Comparison of ENCODE assay signal across 20 cellular contexts in the genomic region with DNA sequence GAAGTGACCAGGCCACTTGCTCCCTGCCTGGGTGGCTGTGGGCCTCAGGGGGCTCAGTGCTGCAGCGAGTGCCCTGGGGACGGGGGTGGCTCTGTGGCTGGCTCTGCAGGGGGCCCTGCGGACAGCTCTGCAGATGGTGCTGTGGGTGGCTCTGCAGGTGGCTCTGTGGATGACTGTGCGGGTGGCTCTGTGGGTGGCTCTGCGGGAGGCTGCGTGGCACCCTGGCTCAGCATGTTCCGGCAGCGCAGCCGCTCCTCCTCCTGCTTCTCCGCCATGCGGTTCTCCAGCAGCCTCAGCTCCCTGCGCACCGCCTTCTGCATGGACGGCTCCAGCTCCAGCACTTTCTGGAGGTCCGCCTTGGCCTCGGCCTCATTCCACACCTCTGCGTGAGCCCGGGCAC. TPM values are rescaled to one million over a fixed set of nuclear protein-coding genes. Genes with fewer than 3 reads are reported as not detected.
DNase-seq lines count a peak whose midpoint lies in the region; ATAC-seq and TF ChIP-seq lines count a peak whose summit lies in the region.
"Had no signal": no experiment of that assay in that cellular context is flagged by ENCODE, and none has a peak within 500 bp of the region (broad histone marks: within the 10 kb centered on the region; RNA-seq: fewer than 3 reads in every experiment).

No MANE protein-coding gene starts in this region.

- TF ChIP-seq CTCF in NB4 (IDR thresholded peaks at IDR 0.05; ENCODE audit: low read depth, low read length), result no peak

- no peak overlapping the region for H2BK120ac ChIP-seq in neuronal stem cell (ENCODE audit: low read depth, low read length)

- no peak for TF ChIP-seq POLR2A in NB4 (IDR thresholded peaks at IDR 0.05; ENCODE audit: extremely low read depth, insufficient read length)

- peak; percentile 56 for DNase-seq in activated effector memory CD4-positive, alpha-beta T cell treated with anti-CD3 and anti-CD28 coated beads, Interleukin-2, amount 50 U/mL, for 16 hours
- DNase-seq in activated effector memory CD4-positive, alpha-beta T cell treated with Interleukin-2 at 50 U/mL for 16 hours, result no peak
- DNase-seq in NB4 (ENCODE audit: low read depth) (peak; percentile 34), neuronal stem cell (ENCODE audit: low spot score) (no peak), iPS-NIHi11 (ENCODE audit: low spot score) (no peak)
- DNase-seq in stimulated activated naive CD8-positive, alpha-beta T cell treated with anti-CD3 and anti-CD28 coated beads, Interleukin-15, amount 100 ng/mL, for 72 hours, result no peak
- DNase-seq in activated CD4-positive, alpha-beta T cell treated with anti-CD3 and anti-CD28 coated beads, Interleukin-2, amount 50 U/mL, for 48 hours, result no peak
- DNase-seq: AML-193; CD4-positive, CD25-positive, alpha-beta regulatory T cell; CD8-positive, alpha-beta memory T cell; COR-L47; DMS 273 treated with DMSO at 0.1 percent for 48 hours; DMS53; DND-41; EL had no signal

- H3K9me3 ChIP-seq in neuronal stem cell (replicated peaks in 1 of 2; ENCODE audit: control insufficient read depth in 2 of 2, insufficient read depth in 1 of 2, low read depth in 1 of 2, low read length in 2 of 2), result no peaks in the 10 kb centered on the region
- H3K9me3 ChIP-seq: HAP-1 had no signal

- H3K27ac Mint-ChIP-seq in stimulated activated naive CD8-positive, alpha-beta T cell treated with anti-CD3 and anti-CD28 coated beads, Interleukin-15, amount 100 ng/mL, for 72 hours, result no peak overlapping the region
- H3K27ac Mint-ChIP-seq: CD4-positive, CD25-positive, alpha-beta regulatory T cell had no signal

- H3K23ac ChIP-seq in neuronal stem cell (ENCODE audit: low read depth, low read length, poor library complexity), result no peak overlapping the region

- H4K91ac ChIP-seq in neuronal stem cell (ENCODE audit: low read depth, low read length, poor library complexity), result peak overlapping the region; percentile 3

- H3K4me1 ChIP-seq in neuronal stem cell (ENCODE audit: control insufficient read depth in 2 of 2, insufficient read depth in 1 of 2, low read depth in 1 of 2, low read length in 2 of 2), result peaks cover 6 to 20% of the 10 kb centered on the region in 2 donors
- H3K4me1 ChIP-seq: A549, HAP-1 had no signal

- peaks cover 0 to 5% (median 0%) of the 10 kb centered on the region in 3 experiments for H3K27me3 ChIP-seq in neuronal stem cell (ENCODE audit: control insufficient read depth in 3 of 3, insufficient read depth in 3 of 3, low read depth in 1 of 3, low read length in 3 of 3)

- peak overlapping the region; percentile 91 for H2BK12ac ChIP-seq in neuronal stem cell (ENCODE audit: low read length)

- H2AK5ac ChIP-seq in neuronal stem cell (ENCODE audit: low read depth, low read length), result peak overlapping the region; percentile 77

- no peak overlapping the region for H3K9ac ChIP-seq in neuronal stem cell (ENCODE audit: low read depth, low read length, poor library complexity)

- no peaks in the 10 kb centered on the region for H3K36me3 ChIP-seq in neuronal stem cell (replicated peaks in 1 of 2; ENCODE audit: control insufficient read depth in 2 of 2, insufficient read depth in 2 of 2, low read length in 2 of 2)
- H3K36me3 ChIP-seq: HAP-1 had no signal

- no peak overlapping the region for H3K27ac ChIP-seq in neuronal stem cell (replicated peaks; ENCODE audit: low read length)
- H3K27ac ChIP-seq: 22Rv1, A549 had no signal

- H3K4me3 Mint-ChIP-seq in stimulated activated naive CD8-positive, alpha-beta T cell treated with anti-CD3 and anti-CD28 coated beads, Interleukin-15, amount 100 ng/mL, for 72 hours, result no peak overlapping the region
- H3K4me3 Mint-ChIP-seq: CD4-positive, CD25-positive, alpha-beta regulatory T cell; CD8-positive, alpha-beta memory T cell had no signal

- ATAC-seq in stimulated activated naive CD8-positive, alpha-beta T cell treated with anti-CD3 and anti-CD28 coated beads, Interleukin-15, amount 100 ng/mL, for 72 hours, result no peak
- ATAC-seq: A549, GM12878 had no signal

- peaks cover 5 to 8% of the 10 kb centered on the region in 2 donors for H3K9me3 Mint-ChIP-seq in stimulated activated naive CD8-positive, alpha-beta T cell treated with anti-CD3 and anti-CD28 coated beads, Interleukin-15, amount 100 ng/mL, for 72 hours

- H2BK15ac ChIP-seq in neuronal stem cell (ENCODE audit: low read length), result peak overlapping the region; percentile 84

- no CpG with 5 or more reads among the region's 18 CpGs for WGBS in neuronal stem cell (ENCODE audit: extremely low coverage in 2 of 2, insufficient read length in 2 of 2, insufficient replicate concordance in 1 of 2), 2 donors

- no peak overlapping the region for H4K8ac ChIP-seq in neuronal stem cell (ENCODE audit: low read depth, low read length)

- peak overlapping the region; percentile 85 for H3K14ac ChIP-seq in neuronal stem cell (ENCODE audit: low read length)

- H3K27me3 Mint-ChIP-seq in stimulated activated naive CD8-positive, alpha-beta T cell treated with anti-CD3 and anti-CD28 coated beads, Interleukin-15, amount 100 ng/mL, for 72 hours, result peaks cover 65% of the 10 kb centered on the region

- no peak overlapping the region for H3K4me2 ChIP-seq in neuronal stem cell (ENCODE audit: insufficient read depth, low read length, poor library complexity, severe bottlenecking)
- H3K4me2 ChIP-seq: A549 had no signal

- H3K18ac ChIP-seq in neuronal stem cell (ENCODE audit: low read length), result peak overlapping the region; percentile 86

- no peaks in the 10 kb centered on the region for H3K79me1 ChIP-seq in neuronal stem cell (ENCODE audit: low read depth, low read length)

- H3K4ac ChIP-seq in neuronal stem cell (ENCODE audit: low read length), result peak overlapping the region; percentile 29

- H2BK5ac ChIP-seq in neuronal stem cell (ENCODE audit: low read length), result no peak overlapping the region

- no peak overlapping the region for H2AFZ ChIP-seq in neuronal stem cell (ENCODE audit: low read length)

- H3K4me3 ChIP-seq in NB4 (ENCODE audit: low read depth, low read length), result no peak overlapping the region
- H3K4me3 ChIP-seq in neuronal stem cell (ENCODE audit: low read length in 2 of 2), result no peak overlapping the region
- H3K4me3 ChIP-seq: A549, GM12878, HAP-1 had no signal

- H3K4me1 Mint-ChIP-seq in stimulated activated naive CD8-positive, alpha-beta T cell treated with anti-CD3 and anti-CD28 coated beads, Interleukin-15, amount 100 ng/mL, for 72 hours, result peaks cover 32% of the 10 kb centered on the region

RNA-seq across cellular contexts. Expression of a gene that starts 9.5 kb away (rescaled TPM):
- 0.26 TPM for polyA plus RNA-seq in neuronal stem cell (2013, experiment 1 of 2)
- polyA plus RNA-seq in neuronal stem cell (2013, experiment 2 of 2), result 0.35 TPM
- polyA plus RNA-seq: A549; BJ; CD4-positive, CD25-positive, alpha-beta regulatory T cell; CD8-positive, alpha-beta memory T cell; GM12878 had no signal

RNA-seq across cellular contexts. Expression of a gene that starts 18.8 kb away (rescaled TPM):
- 103 TPM for polyA plus RNA-seq in neuronal stem cell (2013, experiment 1 of 2)
- polyA plus RNA-seq in neuronal stem cell (2013, experiment 2 of 2), result 98.6 TPM
- polyA plus RNA-seq: CD8-positive, alpha-beta memory T cell had no signal

Comparison
In these comparisons a context has a peak if more than half of its experiments do, and no peak if none do; other contexts are left out.
1. DNase-seq: peak in activated effector memory CD4-positive, alpha-beta T cell treated with anti-CD3 and anti-CD28 coated beads, Interleukin-2, amount 50 U/mL, for 16 hours (single experiment) and NB4 (single experiment); none in activated effector memory CD4-positive, alpha-beta T cell treated with Interleukin-2 at 50 U/mL for 16 hours (single experiment), neuronal stem cell (single experiment), stimulated activated naive CD8-positive, alpha-beta T cell treated with anti-CD3 and anti-CD28 coated beads, Interleukin-15, amount 100 ng/mL, for 72 hours (0 of 2), activated CD4-positive, alpha-beta T cell treated with anti-CD3 and anti-CD28 coated beads, Interleukin-2, amount 50 U/mL, for 48 hours (0 of 2) and iPS-NIHi11 (single experiment).